ENCODE assay signal across 8 cellular contexts in the genomic region with DNA sequence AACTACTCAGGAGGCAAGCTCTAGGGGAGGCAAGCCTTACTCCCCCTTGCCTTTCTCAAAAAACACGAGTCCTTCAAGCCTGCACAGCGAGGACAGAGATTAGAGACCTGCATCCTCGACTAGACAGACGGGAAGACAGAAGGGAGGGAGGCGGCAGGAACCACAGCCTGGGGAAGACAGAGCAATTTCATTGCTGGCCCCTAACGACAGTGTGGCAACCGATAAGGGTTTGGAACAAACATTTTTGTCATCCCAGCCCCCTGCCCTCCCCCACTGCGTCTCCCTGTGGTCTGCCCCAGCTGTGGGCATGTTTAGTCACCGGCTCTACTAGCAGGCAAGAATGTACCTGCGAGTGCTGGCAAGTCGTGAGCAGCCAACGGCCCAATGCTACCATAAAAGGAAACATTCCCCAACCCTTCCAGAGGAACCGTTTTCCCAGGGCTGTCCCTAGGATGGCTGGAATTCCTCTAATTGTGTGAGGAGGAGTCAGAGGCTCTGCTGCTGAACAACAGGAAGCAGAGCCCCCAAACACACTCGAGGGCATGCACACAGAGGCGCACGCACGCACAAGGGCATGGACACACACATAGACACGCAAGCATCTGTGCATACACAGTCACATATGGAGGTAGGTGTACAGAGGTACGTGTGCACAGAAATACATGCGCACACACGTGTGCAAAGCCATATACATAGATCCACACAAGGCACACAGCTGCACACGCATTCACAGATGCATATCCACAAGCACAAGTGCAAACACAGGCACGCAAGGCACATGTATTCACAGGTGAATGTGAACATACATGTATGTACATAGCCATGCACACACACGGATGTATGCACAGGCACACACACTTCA. TPM values are rescaled to one million over a fixed set of nuclear protein-coding genes. Genes with fewer than 3 reads are reported as not detected.
DNase-seq lines count a peak whose midpoint lies in the region; ATAC-seq, FAIRE-seq and TF ChIP-seq lines count a peak whose summit lies in the region.

No MANE protein-coding gene starts in this region.

- H3K36me3 Mint-ChIP-seq in activated T-helper 2 cell treated with anti-CD3 and anti-CD28 coated beads, Interferon-gamma antibody, Interleukin-2, Interleukin-4, amounts not matched to agents 10 μg/mL and 5 μg/mL and 100 μg/mL, durations not matched to agents 14 hours and 24 hours and 36 hours (ENCODE audit: low read depth) = peaks cover 98% of the 10 kb centered on the region

- no peaks in the 10 kb centered on the region for H3K9me3 ChIP-seq in Panc1 (ENCODE audit: control insufficient read depth, insufficient read depth, low read depth, low read length)
- H3K9me3 ChIP-seq in ovary = no peaks in the 10 kb centered on the region
- no peaks in the 10 kb centered on the region for H3K9me3 ChIP-seq in thymus (ENCODE audit: control insufficient read depth)

- peak overlapping the region; percentile 99 for H3K27ac Mint-ChIP-seq in activated T-helper 2 cell treated with anti-CD3 and anti-CD28 coated beads, Interferon-gamma antibody, Interleukin-2, Interleukin-4, amounts not matched to agents 10 μg/mL and 5 μg/mL and 100 μg/mL, durations not matched to agents 14 hours and 24 hours and 36 hours

- H3K27ac ChIP-seq in Panc1 (ENCODE audit: low read length) (peak overlapping the region; percentile 89), ovary (peak overlapping the region; percentile 57 to 75), thymus (ENCODE audit: low read depth) (peak overlapping the region; percentile 99)

- TF ChIP-seq EP300 in ovary (IDR thresholded peaks at IDR 0.05) = peak; percentile 37

- TF ChIP-seq CTCF in Panc1 (IDR thresholded peaks at IDR 0.05) (no peak), fibroblast of villous mesenchyme (IDR thresholded peaks at IDR 0.05; ENCODE audit: insufficient read depth, low read depth, low read length) (no peak), ovary (IDR thresholded peaks at IDR 0.05) (no peak), D721Med (IDR thresholded peaks at IDR 0.05; ENCODE audit: insufficient read depth, missing control alignments) (no peak)

- no peaks in the 10 kb centered on the region for H3K9me3 Mint-ChIP-seq in activated T-helper 2 cell treated with anti-CD3 and anti-CD28 coated beads, Interferon-gamma antibody, Interleukin-2, Interleukin-4, amounts not matched to agents 10 μg/mL and 5 μg/mL and 100 μg/mL, durations not matched to agents 14 hours and 24 hours and 36 hours

- intact Hi-C loops in Panc1 (cut with micrococcal nuclease; ENCODE audit: unreplicated experiment) (no loop called here), ovary (cut with DNase I) (loop anchor here in 2 of 4 donors (5.0 to 10.0 kb wide), 3 partner anchors 38 to 128 kb away; partner anchors contain the start of gene MYH9 (in 1 of the 2))
- intact Hi-C loops in activated T-helper 2 cell treated with anti-CD3 and anti-CD28 coated beads, Interferon-gamma antibody, Interleukin-2, Interleukin-4, amounts not matched to agents 10 μg/mL and 5 μg/mL and 100 μg/mL, durations not matched to agents 14 hours and 24 hours and 36 hours (cut with micrococcal nuclease) = loop anchor here (5.0 kb wide), 1 partner anchor 123 kb away; no protein-coding TSS in a partner anchor

- CTCF ChIA-PET in Panc1 (lab: Charles Lee) = no interaction called here

- no peak overlapping the region for H3K4me3 ChIP-seq in H7 (ENCODE audit: insufficient read depth, low read depth, low read length)
- no peak overlapping the region for H3K4me3 ChIP-seq in Panc1 (ENCODE audit: low read depth in 2 of 2, low read length in 2 of 2)
- H3K4me3 ChIP-seq in fibroblast of villous mesenchyme (ENCODE audit: low read depth, low read length) = no peak overlapping the region
- no peak overlapping the region for H3K4me3 ChIP-seq in ovary
- H3K4me3 ChIP-seq in thymus (ENCODE audit: low read length) = no peak overlapping the region

- peak overlapping the region; percentile 90 for H3K4me3 Mint-ChIP-seq in activated T-helper 2 cell treated with anti-CD3 and anti-CD28 coated beads, Interferon-gamma antibody, Interleukin-2, Interleukin-4, amounts not matched to agents 10 μg/mL and 5 μg/mL and 100 μg/mL, durations not matched to agents 14 hours and 24 hours and 36 hours (ENCODE audit: low read depth)

- ATAC-seq in Panc1 = peak; percentile 62
- no peak for ATAC-seq in HG02678 (IDR thresholded peaks at IDR 0.05; ENCODE audit: unreplicated experiment)

- 12 to 19% (median 16%) methylated on average over 24 of the region's 24 CpGs for WGBS in ovary, 3 donors
- WGBS in thymus = 32% methylated on average over 24 of the region's 24 CpGs

- no peak for FAIRE-seq in D721Med (lab: Jason Lieb, UNC)

- DNase-seq in H7 (peak; percentile 88), Panc1 (ENCODE audit: low read depth, low spot score) (no peak), fibroblast of villous mesenchyme (ENCODE audit: low read depth) (peak; percentile 92), ovary (peak in 3 of 5 donors; percentile 52 to 73 (median 53)), D721Med (ENCODE audit: insufficient read length, low spot score) (no peak)
- DNase-seq in activated T-helper 2 cell treated with anti-CD3 and anti-CD28 coated beads, Interferon-gamma antibody, Interleukin-2, Interleukin-4, amounts not matched to agents 10 μg/mL and 5 μg/mL and 100 μg/mL, durations not matched to agents 14 hours and 24 hours and 36 hours (ENCODE audit: low spot score) = peak; percentile 64

- in situ Hi-C loops in Panc1 (cut with HindIII; ENCODE audit: low pct_unique_long_range_greater_than_20kb, low sequenced_read_pairs) = no loop called here

- POLR2A ChIA-PET in Panc1 (lab: Charles Lee) = interaction anchor here (0.7 kb wide), 1 partner anchor 16 kb away, joined by 3 read pairs; no protein-coding TSS in a partner anchor

- no peaks in the 10 kb centered on the region for H3K27me3 Mint-ChIP-seq in activated T-helper 2 cell treated with anti-CD3 and anti-CD28 coated beads, Interferon-gamma antibody, Interleukin-2, Interleukin-4, amounts not matched to agents 10 μg/mL and 5 μg/mL and 100 μg/mL, durations not matched to agents 14 hours and 24 hours and 36 hours (ENCODE audit: low read depth)

- peaks cover 100% of the 10 kb centered on the region for H3K4me1 ChIP-seq in Panc1 (ENCODE audit: control insufficient read depth, insufficient read depth, low read length)
- H3K4me1 ChIP-seq in ovary (ENCODE audit: insufficient read depth) = peaks cover 50% of the 10 kb centered on the region
- peaks cover 53% of the 10 kb centered on the region for H3K4me1 ChIP-seq in thymus (ENCODE audit: control insufficient read depth, insufficient read depth, low read length)

- no peak for TF ChIP-seq POLR2A in ovary (IDR thresholded peaks at IDR 0.05)

- H3K27me3 ChIP-seq in H7 (ENCODE audit: control insufficient read depth, insufficient read depth, low read length) = no peaks in the 10 kb centered on the region
- no peaks in the 10 kb centered on the region for H3K27me3 ChIP-seq in Panc1 (ENCODE audit: control insufficient read depth, insufficient read depth, low read length)
- H3K27me3 ChIP-seq in ovary = no peaks in the 10 kb centered on the region
- no peaks in the 10 kb centered on the region for H3K27me3 ChIP-seq in thymus (ENCODE audit: control insufficient read depth, insufficient read depth)

- peaks cover 72% of the 10 kb centered on the region for H3K4me1 Mint-ChIP-seq in activated T-helper 2 cell treated with anti-CD3 and anti-CD28 coated beads, Interferon-gamma antibody, Interleukin-2, Interleukin-4, amounts not matched to agents 10 μg/mL and 5 μg/mL and 100 μg/mL, durations not matched to agents 14 hours and 24 hours and 36 hours (ENCODE audit: low read depth)

- H3K36me3 ChIP-seq in H7 (replicated peaks; ENCODE audit: control insufficient read depth, insufficient read depth, low read length) (peaks cover 41% of the 10 kb centered on the region), Panc1 (ENCODE audit: control insufficient read depth, insufficient read depth, low read length) (peaks cover 13% of the 10 kb centered on the region), ovary (no peaks in the 10 kb centered on the region), thymus (ENCODE audit: control insufficient read depth, insufficient read depth) (peaks cover 65% of the 10 kb centered on the region)

- BruUV-seq in Panc1 (replicated peaks; lab: Mats Ljungman, UMichigan) = TSS peak; percentile 9

RNA-seq across cellular contexts. Expression of gene MYH9, which starts 58.3 kb away (rescaled TPM):
- total RNA-seq in H7 (2014; rRNA removed; shearing (Covaris generic)) = 117 and 149 TPM in 2 replicates
- total RNA-seq in Panc1 (2021; ENCODE audit: unreplicated experiment) = 788 TPM
- 1,068 TPM for polyA plus RNA-seq in Panc1 (2012; ENCODE audit: insufficient read length)
- 619 and 645 TPM in 2 replicates for total RNA-seq in activated T-helper 2 cell treated with anti-CD3 and anti-CD28 coated beads, Interferon-gamma antibody, Interleukin-2, Interleukin-4, amounts not matched to agents 10 μg/mL and 5 μg/mL and 100 μg/mL, durations not matched to agents 14 hours and 24 hours and 36 hours
- total RNA-seq in fibroblast of villous mesenchyme = 1,420 and 1,714 TPM in 2 replicates
- total RNA-seq in ovary = 100 to 1,000 TPM; 128 to 452 (median 348) TPM
- polyA plus RNA-seq in ovary = 100 to 1,000 TPM; 196 to 530 TPM
- 155 TPM for polyA plus RNA-seq in thymus

Comparison
In these comparisons a context has a peak if more than half of its experiments do, and no peak if none do; other contexts are left out.
1. DNase-seq: peak in H7 (single experiment), activated T-helper 2 cell treated with anti-CD3 and anti-CD28 coated beads, Interferon-gamma antibody, Interleukin-2, Interleukin-4, amounts not matched to agents 10 μg/mL and 5 μg/mL and 100 μg/mL, durations not matched to agents 14 hours and 24 hours and 36 hours (single experiment), fibroblast of villous mesenchyme (single experiment) and ovary (3 of 5); none in Panc1 (single experiment) and D721Med (single experiment).
2. Peak in every context shown above with its lines, with median percentiles within 50 percentile points of each other: H3K27ac ChIP-seq.